In the genomic region with DNA sequence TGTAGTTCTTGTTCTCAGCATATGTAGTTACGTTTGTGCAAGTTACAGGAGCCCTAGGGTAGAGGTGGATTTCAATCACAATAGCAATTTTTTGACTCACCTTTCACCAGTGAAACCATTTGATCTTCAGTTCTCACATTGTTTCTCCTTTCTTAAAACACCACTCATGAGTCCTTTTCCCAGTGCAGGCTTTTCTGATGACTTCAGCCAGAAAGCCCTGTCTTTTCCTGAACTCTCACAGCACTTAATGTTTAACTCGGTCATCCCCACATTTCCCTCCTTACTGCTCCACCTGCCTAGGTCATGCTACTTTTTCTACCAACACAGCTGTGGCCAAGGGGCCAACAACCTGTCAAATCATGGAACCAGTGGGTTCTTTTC, we compare ENCODE assay signal across 16 cellular contexts. TPM values are rescaled to one million over a fixed set of nuclear protein-coding genes. Genes with fewer than 3 reads are reported as not detected.
DNase-seq lines count a peak whose midpoint lies in the region; ATAC-seq and TF ChIP-seq lines count a peak whose summit lies in the region.
"Had no signal": no experiment of that assay in that cellular context is flagged by ENCODE, and none has a peak within 500 bp of the region (broad histone marks: within the 10 kb centered on the region; RNA-seq: fewer than 3 reads in every experiment).

No MANE protein-coding gene starts in this region.

- H3K4me3 Mint-ChIP-seq in nephron = no peak overlapping the region
- H3K4me3 Mint-ChIP-seq: activated T-helper 17 cell treated with anti-CD3 and anti-CD28 coated beads, Interleukin-2, amount 50 U/mL, for 72 hours; effector memory CD8-positive, alpha-beta T cell; HFFc6; neural progenitor cell had no signal

- H3K27me3 Mint-ChIP-seq in nephron (ENCODE audit: low read depth) = no peaks in the 10 kb centered on the region

- DNase-seq in NCI-H2227 (lab: John Stamatoyannopoulos, UW; ENCODE audit: unreplicated experiment) (no peak), MG63 (no peak), amygdala (lab: John Stamatoyannopoulos, UW) (no peak)
- DNase-seq: activated CD4-positive, alpha-beta T cell treated with anti-CD3 and anti-CD28 coated beads, Interleukin-2, amount 50 U/mL, for 1 hour; effector memory CD8-positive, alpha-beta T cell; HFFc6; left ventricle myocardium inferior; NCI-H2171 had no signal

- H3K4me1 Mint-ChIP-seq in nephron = peaks cover 5% of the 10 kb centered on the region
- H3K4me1 Mint-ChIP-seq: activated T-helper 17 cell treated with anti-CD3 and anti-CD28 coated beads, Interleukin-2, amount 50 U/mL, for 72 hours; neural progenitor cell had no signal

- H3K4me3 ChIP-seq in MG63 = no peak overlapping the region
- H3K4me3 ChIP-seq: left ventricle myocardium inferior, neural progenitor cell had no signal

- H3K36me3 Mint-ChIP-seq in nephron (ENCODE audit: low read depth) = no peaks in the 10 kb centered on the region
- H3K36me3 Mint-ChIP-seq: neural progenitor cell had no signal

- ATAC-seq in GM18868 (IDR thresholded peaks at IDR 0.05; ENCODE audit: unreplicated experiment) (peak; percentile 62), HG02623 (IDR thresholded peaks at IDR 0.05; ENCODE audit: unreplicated experiment) (peak; percentile 56), GM18498 (IDR thresholded peaks at IDR 0.05; ENCODE audit: unreplicated experiment) (no peak)
- ATAC-seq: activated T-helper 17 cell treated with anti-CD3 and anti-CD28 coated beads, Interleukin-2, amount 50 U/mL, for 72 hours; effector memory CD8-positive, alpha-beta T cell had no signal

- H3K9me3 ChIP-seq in MG63 = no peaks in the 10 kb centered on the region
- H3K9me3 ChIP-seq: left ventricle myocardium inferior had no signal

- no peak for TF ChIP-seq CTCF in VCaP (conservative IDR thresholded peaks at IDR 0.05)
- TF ChIP-seq CTCF in nephron (IDR thresholded peaks at IDR 0.05; ENCODE audit: unreplicated experiment in 3 of 3) = no peak

- peak overlapping the region; percentile 23 to 93 (median 66) for H3K27ac Mint-ChIP-seq in nephron
- H3K27ac Mint-ChIP-seq: activated T-helper 17 cell treated with anti-CD3 and anti-CD28 coated beads, Interleukin-2, amount 50 U/mL, for 72 hours; effector memory CD8-positive, alpha-beta T cell; HFFc6; neural progenitor cell had no signal

- peak overlapping the region; percentile 70 for H3K27ac ChIP-seq in VCaP
- H3K27ac ChIP-seq: left ventricle myocardium inferior, neural progenitor cell had no signal

- H3K9me3 Mint-ChIP-seq in nephron = no peaks in the 10 kb centered on the region
- H3K9me3 Mint-ChIP-seq: activated T-helper 17 cell treated with anti-CD3 and anti-CD28 coated beads, Interleukin-2, amount 50 U/mL, for 72 hours; effector memory CD8-positive, alpha-beta T cell; HFFc6; neural progenitor cell had no signal

- no peaks in the 10 kb centered on the region for H3K27me3 ChIP-seq in MG63
- H3K27me3 ChIP-seq: neural progenitor cell had no signal

- H3K36me3 ChIP-seq in MG63 = peaks cover 16% of the 10 kb centered on the region
- H3K36me3 ChIP-seq: left ventricle myocardium inferior, neural progenitor cell had no signal

RNA-seq across cellular contexts. Expression of a gene that starts 37.9 kb away (rescaled TPM):
- total RNA-seq in MG63 (2014; rRNA removed; shearing (Covaris generic); ENCODE audit: low replicate concordance) = 7.6 and 8.0 TPM in 2 replicates
- total RNA-seq: T-helper 1 cell treated with Interleukin-12 subunit alpha and Interleukin-12 subunit beta and Interleukin-4 antibody, amounts not matched to agents 30 ng/mL and 1 ng/mL, for 36 hours had no signal
